1 cellular context compared by ENCODE assay signal in the genomic region with DNA sequence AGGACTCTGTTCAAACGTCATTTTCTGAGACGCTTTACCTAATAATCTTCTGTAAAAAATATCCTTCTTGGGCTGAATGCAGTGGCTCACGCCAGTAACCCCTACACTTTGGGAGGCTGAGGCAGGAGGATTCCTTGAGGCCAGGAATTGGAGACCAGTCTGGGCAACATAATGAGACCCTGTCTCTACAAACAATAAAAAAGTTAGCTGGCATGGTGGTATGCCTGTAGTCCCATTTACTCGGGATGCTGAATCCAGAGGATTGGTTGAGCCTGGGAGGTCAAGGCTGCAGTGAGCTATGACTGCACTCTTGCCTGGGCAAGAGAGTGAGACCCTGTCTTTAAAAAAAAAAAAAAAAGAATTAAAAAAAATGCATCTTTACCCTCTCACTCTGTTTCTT.
A peak's percentile ranks its signal among the peaks of the same experiment; 100 is the strongest.
TF ChIP-seq lines count a peak whose summit lies in the region.

No MANE protein-coding gene starts in this region.

TF ChIP-seq in HepG2, 621 proteins besides CTCF, POLR2A, EP300 and RAD21:
- no peak for TF ChIP-seq MED1 (CRISPR knock-in tag; IDR thresholded peaks at IDR 0.05)
- peak; percentile 47; the same call in 1 of the 2 replicates for TF ChIP-seq ZMYM3 (CRISPR knock-in tag; IDR thresholded peaks at IDR 0.05)
- TF ChIP-seq, protein P1, sequence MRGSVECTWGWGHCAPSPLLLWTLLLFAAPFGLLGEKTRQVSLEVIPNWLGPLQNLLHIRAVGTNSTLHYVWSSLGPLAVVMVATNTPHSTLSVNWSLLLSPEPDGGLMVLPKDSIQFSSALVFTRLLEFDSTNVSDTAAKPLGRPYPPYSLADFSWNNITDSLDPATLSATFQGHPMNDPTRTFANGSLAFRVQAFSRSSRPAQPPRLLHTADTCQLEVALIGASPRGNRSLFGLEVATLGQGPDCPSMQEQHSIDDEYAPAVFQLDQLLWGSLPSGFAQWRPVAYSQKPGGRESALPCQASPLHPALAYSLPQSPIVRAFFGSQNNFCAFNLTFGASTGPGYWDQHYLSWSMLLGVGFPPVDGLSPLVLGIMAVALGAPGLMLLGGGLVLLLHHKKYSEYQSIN (CRISPR knock-in tag; IDR thresholded peaks at IDR 0.05; ENCODE audit: borderline replicate concordance) = no peak
- no peak for TF ChIP-seq PHF21A (CRISPR knock-in tag; IDR thresholded peaks at IDR 0.05)
- TF ChIP-seq, protein P2, sequence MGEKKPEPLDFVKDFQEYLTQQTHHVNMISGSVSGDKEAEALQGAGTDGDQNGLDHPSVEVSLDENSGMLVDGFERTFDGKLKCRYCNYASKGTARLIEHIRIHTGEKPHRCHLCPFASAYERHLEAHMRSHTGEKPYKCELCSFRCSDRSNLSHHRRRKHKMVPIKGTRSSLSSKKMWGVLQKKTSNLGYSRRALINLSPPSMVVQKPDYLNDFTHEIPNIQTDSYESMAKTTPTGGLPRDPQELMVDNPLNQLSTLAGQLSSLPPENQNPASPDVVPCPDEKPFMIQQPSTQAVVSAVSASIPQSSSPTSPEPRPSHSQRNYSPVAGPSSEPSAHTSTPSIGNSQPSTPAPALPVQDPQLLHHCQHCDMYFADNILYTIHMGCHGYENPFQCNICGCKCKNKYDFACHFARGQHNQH (CRISPR knock-in tag; IDR thresholded peaks at IDR 0.05) = no peak
- TF ChIP-seq ISX (CRISPR knock-in tag; conservative IDR thresholded peaks at IDR 0.05) = no peak
- TF ChIP-seq KMT2A (CRISPR knock-in tag; IDR thresholded peaks at IDR 0.05) = no peak
- TF ChIP-seq ZNF770 (CRISPR knock-in tag; IDR thresholded peaks at IDR 0.05) = peak; percentile 90
- TF ChIP-seq ZNF121 (CRISPR knock-in tag; IDR thresholded peaks at IDR 0.05) = peak; percentile 69
- TF ChIP-seq MYC (CRISPR knock-in tag; IDR thresholded peaks at IDR 0.05; ENCODE audit: borderline replicate concordance) = no peak
- no peak for TF ChIP-seq HHEX (CRISPR knock-in tag; IDR thresholded peaks at IDR 0.05)
